In genomic region chr17:18960803-18961511, GRCh38 we compare ENCODE assay signal across 2 cellular contexts.
TF ChIP-seq lines count a peak whose summit lies in the region.

No MANE protein-coding gene starts in this region.

TF ChIP-seq in Ishikawa, 13 proteins besides CTCF, POLR2A, EP300 and RAD21 (continued from another document):
- no peak for TF ChIP-seq REST (IDR thresholded peaks at IDR 0.05; ENCODE audit: low read depth)
- TF ChIP-seq TAF1 (IDR thresholded peaks at IDR 0.05; ENCODE audit: low read depth), result no peak
- no peak for TF ChIP-seq FOXM1 (IDR thresholded peaks at IDR 0.05; ENCODE audit: borderline replicate concordance, low read depth)
- no peak for TF ChIP-seq CREB1 (IDR thresholded peaks at IDR 0.05; ENCODE audit: low read depth)
- TF ChIP-seq ZBTB7A (IDR thresholded peaks at IDR 0.05; ENCODE audit: low read depth), result no peak

TF ChIP-seq in SK-N-SH, 30 proteins besides CTCF, POLR2A, EP300 and RAD21 (continued from another document):
- TF ChIP-seq USF2 (IDR thresholded peaks at IDR 0.05; ENCODE audit: borderline replicate concordance, low read depth, low read length) (no peak), FOXJ3 (CRISPR knock-in tag; IDR thresholded peaks at IDR 0.05) (no peak), REST (IDR thresholded peaks at IDR 0.05; ENCODE audit: low read depth, low read length) (no peak), IRF3 (IDR thresholded peaks at IDR 0.05; ENCODE audit: low read depth, low read length) (no peak), TEAD4 (IDR thresholded peaks at IDR 0.05; ENCODE audit: borderline replicate concordance, insufficient read depth) (no peak), PBX3 (IDR thresholded peaks at IDR 0.05) (no peak), POLR2AphosphoS5 (IDR thresholded peaks at IDR 0.05; ENCODE audit: low read depth, low read length) (no peak), JUND (IDR thresholded peaks at IDR 0.05) (no peak), MEF2A (IDR thresholded peaks at IDR 0.05; ENCODE audit: borderline replicate concordance, low read depth) (no peak), SMC3 (IDR thresholded peaks at IDR 0.05; ENCODE audit: low read depth, low read length) (peak; percentile 92)
